Comparison of ENCODE assay signal across 8 cellular contexts in genomic region chr4:118916890-118917289, GRCh38. TPM values are rescaled to one million over a fixed set of nuclear protein-coding genes. Genes with fewer than 3 reads are reported as not detected.
A peak's percentile ranks its signal among the peaks of the same experiment; 100 is the strongest.
DNase-seq lines count a peak whose midpoint lies in the region; FAIRE-seq and TF ChIP-seq lines count a peak whose summit lies in the region.
"Not testable (repeated sequence)": the region's sequence is repeated elsewhere in the genome, so short reads cannot be mapped to it uniquely, and the experiment has no call there.

No MANE protein-coding gene starts in this region.

- H3K27ac Mint-ChIP-seq in astrocyte (ENCODE audit: unreplicated experiment), result peak overlapping the region; percentile 53

- not testable (repeated sequence) for TF ChIP-seq POLR2A in esophagus muscularis mucosa (IDR thresholded peaks at IDR 0.05; ENCODE audit: low read depth); sigmoid colon (IDR thresholded peaks at IDR 0.05); transverse colon (IDR thresholded peaks at IDR 0.05)

- not testable (repeated sequence) for H3K36me3 Mint-ChIP-seq in astrocyte (ENCODE audit: low read depth, unreplicated experiment)

- not testable (repeated sequence) for H3K9me3 ChIP-seq in astrocyte (ENCODE audit: insufficient read depth, low read depth, low read length); esophagus muscularis mucosa; left ventricle myocardium inferior (replicated peaks); muscle layer of duodenum (ENCODE audit: control insufficient read depth in 1 of 2, low read length in 2 of 2); sigmoid colon; stomach smooth muscle (ENCODE audit: control insufficient read depth in 2 of 2, low read length in 2 of 2); transverse colon

- H3K27me3 Mint-ChIP-seq in astrocyte (ENCODE audit: low read depth, unreplicated experiment), result not testable (repeated sequence)

- H3K4me1 ChIP-seq in ACC112 (ENCODE audit: control insufficient read depth, insufficient read depth, low read length, unreplicated experiment) (peaks cover 28% of the 10 kb centered on the region), astrocyte (ENCODE audit: insufficient read depth, low read length) (peaks cover 24% of the 10 kb centered on the region), esophagus muscularis mucosa (peaks cover 34 to 83% (median 69%) of the 10 kb centered on the region in 4 donors), left ventricle myocardium inferior (peaks cover 67% of the 10 kb centered on the region), muscle layer of duodenum (ENCODE audit: control insufficient read depth in 1 of 2, insufficient read depth in 2 of 2, low read length in 2 of 2) (peaks cover 4 to 25% of the 10 kb centered on the region in 2 donors), sigmoid colon (peaks cover 0 to 82% (median 59%) of the 10 kb centered on the region in 4 donors), stomach smooth muscle (ENCODE audit: control insufficient read depth, insufficient read depth, low read length) (peaks cover 31% of the 10 kb centered on the region), transverse colon (peaks cover 3 to 31% (median 6%) of the 10 kb centered on the region in 4 donors)

- H3K27ac ChIP-seq in ACC112 (ENCODE audit: low read depth, low read length) (peak overlapping the region; percentile 90; the same call in 1 of the 2 replicates), esophagus muscularis mucosa (replicated peaks in 1 of 4) (peak overlapping the region; percentile 81 to 87 (median 85)), left ventricle myocardium inferior (replicated peaks) (peak overlapping the region; percentile 88), muscle layer of duodenum (ENCODE audit: low read length) (peak overlapping the region; percentile 53), sigmoid colon (peak overlapping the region; percentile 76 to 90 (median 86)), stomach smooth muscle (ENCODE audit: low read length) (peak overlapping the region; percentile 2), transverse colon (peak overlapping the region; percentile 72 to 80 (median 77))
- not testable (repeated sequence) for H3K27ac ChIP-seq in astrocyte (ENCODE audit: low read depth, low read length)

- TF ChIP-seq CTCF in astrocyte (IDR thresholded peaks at IDR 0.05; ENCODE audit: insufficient read depth, low read depth, low read length); esophagus muscularis mucosa (IDR thresholded peaks at IDR 0.05); left ventricle myocardium inferior (IDR thresholded peaks at IDR 0.05; ENCODE audit: borderline replicate concordance); sigmoid colon (IDR thresholded peaks at IDR 0.05); transverse colon (IDR thresholded peaks at IDR 0.05): not testable (repeated sequence)

- not testable (repeated sequence) for FAIRE-seq in astrocyte (lab: Jason Lieb, UNC)

- not testable (repeated sequence) for H4K20me1 ChIP-seq in astrocyte (ENCODE audit: insufficient read depth, low read length)

- not testable (repeated sequence) for H3K4me3 ChIP-seq in ACC112 (ENCODE audit: low read depth, low read length); astrocyte (ENCODE audit: insufficient read depth, low read depth, low read length); esophagus muscularis mucosa; left ventricle myocardium inferior; muscle layer of duodenum (ENCODE audit: low read depth in 1 of 2, low read length in 2 of 2); sigmoid colon; stomach smooth muscle (ENCODE audit: low read length in 2 of 2); transverse colon

- not testable (repeated sequence) for DNase-seq in astrocyte (ENCODE audit: low read depth); esophagus muscularis mucosa (ENCODE audit: extremely low spot score); left ventricle myocardium inferior; sigmoid colon; transverse colon

- not testable (repeated sequence) for H3K4me3 Mint-ChIP-seq in astrocyte (ENCODE audit: unreplicated experiment)

- WGBS in esophagus muscularis mucosa, result 81% methylated on average over 7 of the region's 7 CpGs
- WGBS in sigmoid colon, 2 donors, result 91 to 94% methylated on average over 7 of the region's 7 CpGs
- 89 to 93% methylated on average over 5 to 7 of the region's 7 CpGs for WGBS in transverse colon (ENCODE audit: low coverage in 1 of 2), 2 donors

- not testable (repeated sequence) for H3K9me3 Mint-ChIP-seq in astrocyte (ENCODE audit: unreplicated experiment)

- H3K4me1 Mint-ChIP-seq in astrocyte (ENCODE audit: low read depth, unreplicated experiment), result peaks cover 20% of the 10 kb centered on the region

- in situ Hi-C loops in transverse colon (cut with MboI; ENCODE audit: low pct_ligation_motif_present in 1 of 4, low pct_unique_long_range_greater_than_20kb in 1 of 4, low sequenced_read_pairs in 3 of 4), result not testable (repeated sequence)

- not testable (repeated sequence) for H2AFZ ChIP-seq in ACC112 (ENCODE audit: low read length, unreplicated experiment); astrocyte (ENCODE audit: low read depth, low read length)

- H3K27me3 ChIP-seq in ACC112 (ENCODE audit: insufficient read depth, low read length); astrocyte (ENCODE audit: insufficient read depth, low read length); esophagus muscularis mucosa; left ventricle myocardium inferior (ENCODE audit: low read depth); muscle layer of duodenum (ENCODE audit: low read depth, low read length); sigmoid colon; stomach smooth muscle (ENCODE audit: control insufficient read depth in 1 of 2, insufficient read depth in 2 of 2, low read length in 2 of 2); transverse colon: not testable (repeated sequence)

- H3K79me2 ChIP-seq in ACC112 (ENCODE audit: control insufficient read depth, insufficient read depth, low read length, unreplicated experiment); astrocyte (ENCODE audit: insufficient read depth, low read length): not testable (repeated sequence)

- H3K4me2 ChIP-seq in astrocyte (ENCODE audit: low read length), result not testable (repeated sequence)

- not testable (repeated sequence) for H3K36me3 ChIP-seq in ACC112 (ENCODE audit: insufficient read depth, low read length); astrocyte (ENCODE audit: insufficient read depth, low read length); esophagus muscularis mucosa; left ventricle myocardium inferior; muscle layer of duodenum (ENCODE audit: control insufficient read depth in 1 of 2, insufficient read depth in 2 of 2, low read length in 2 of 2); sigmoid colon; stomach smooth muscle (ENCODE audit: control insufficient read depth in 2 of 2, insufficient read depth in 2 of 2, low read length in 2 of 2); transverse colon

- H3K9ac ChIP-seq in astrocyte (ENCODE audit: low read length); stomach smooth muscle (ENCODE audit: low read length in 2 of 2): not testable (repeated sequence)

- TF ChIP-seq EP300 in esophagus muscularis mucosa (IDR thresholded peaks at IDR 0.05); sigmoid colon (IDR thresholded peaks at IDR 0.05); transverse colon (IDR thresholded peaks at IDR 0.05; ENCODE audit: low read depth): not testable (repeated sequence)

- intact Hi-C loops in esophagus muscularis mucosa (cut with DNase I); left ventricle myocardium inferior (cut with micrococcal nuclease); sigmoid colon (cut with DNase I); transverse colon (cut with DNase I; ENCODE audit: low total_unique reads): not testable (repeated sequence)

RNA-seq across cellular contexts. Expression of gene SYNPO2, which starts 28.2 kb away (rescaled TPM):
- total RNA-seq in astrocyte (4.2 and 4.7 TPM in 2 replicates), esophagus muscularis mucosa (1,000 to 10,000 TPM; 2,073 to 2,783 (median 2,517) TPM), left ventricle myocardium inferior (239 TPM), sigmoid colon (1,000 to 10,000 TPM in 3 of 4 donors, 100 to 1,000 TPM in 1; 611 to 1,591 (median 1,204) TPM), transverse colon (100 to 1,000 TPM in 3 of 4 donors, 10 to 100 TPM in 1; 99.7 to 400 (median 145) TPM)
- polyA plus RNA-seq in sigmoid colon, result 10 to 100 TPM in 1 of 3 donors, 1 to 10 TPM in 2; 2.1 to 34.6 (median 9.0) TPM

Comparison
In these comparisons a context has a peak if more than half of its experiments do, and no peak if none do; other contexts are left out.
1. RNA of gene SYNPO2, which starts 28.2 kb away (total RNA-seq): 2,073 to 2,783 TPM in esophagus muscularis mucosa, 611 to 1,591 TPM in sigmoid colon, 239 TPM in left ventricle myocardium inferior (single experiment) and 99.7 to 400 TPM in transverse colon; 4.2 to 4.7 TPM in astrocyte; every median in the first group is over 10 times any median in the second.